In the genomic region with DNA sequence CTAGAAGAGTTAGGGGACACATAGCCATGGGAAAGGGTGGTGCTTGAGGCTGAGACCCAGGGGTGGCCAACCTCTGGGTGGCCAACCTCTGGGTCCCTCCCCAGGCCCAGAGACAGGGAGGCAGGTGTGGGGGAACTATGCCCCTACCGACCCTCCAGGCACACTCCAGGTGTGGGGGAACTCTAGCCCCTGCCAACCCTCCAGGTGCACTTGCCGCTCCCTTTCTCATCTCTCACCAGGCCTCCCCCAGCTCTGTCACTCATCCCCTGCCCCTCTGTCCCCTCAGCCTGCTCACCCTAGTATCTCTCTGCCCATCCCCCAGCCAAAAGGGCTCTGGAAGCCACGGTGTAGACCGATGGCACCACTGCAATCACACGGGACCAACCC, we compare ENCODE assay signal across 22 cellular contexts. TPM values are rescaled to one million over a fixed set of nuclear protein-coding genes. Genes with fewer than 3 reads are reported as not detected.
"Had no signal": no experiment of that assay in that cellular context is flagged by ENCODE, and none has a peak within 500 bp of the region (broad histone marks: within the 10 kb centered on the region; RNA-seq: fewer than 3 reads in every experiment).

No MANE protein-coding gene starts in this region.

- H3K4me3 ChIP-seq: body of pancreas, mucosa of descending colon, sigmoid colon, spleen, thyroid gland, uterus had no signal

- H3K4me3 Mint-ChIP-seq: activated CD4-positive, alpha-beta memory T cell treated with anti-CD3 and anti-CD28 coated beads, Interleukin-2, amount 10 ng/mL, durations not matched to agents 7 days and 5 days; activated naive CD8-positive, alpha-beta T cell treated with anti-CD3 and anti-CD28 coated beads for 36 hours; dendritic cell treated with granulocyte-macrophage colony-stimulating factor and Interleukin-4, amounts not matched to agents 40 ng/mL and 50 ng/mL, for 4 days; immature natural killer cell; nephron; WTC11 had no signal

- H3K9me3 Mint-ChIP-seq: activated CD4-positive, alpha-beta memory T cell treated with anti-CD3 and anti-CD28 coated beads, Interleukin-2, amount 10 ng/mL, durations not matched to agents 7 days and 5 days; activated naive CD8-positive, alpha-beta T cell treated with anti-CD3 and anti-CD28 coated beads for 36 hours; dendritic cell treated with granulocyte-macrophage colony-stimulating factor and Interleukin-4, amounts not matched to agents 40 ng/mL and 50 ng/mL, for 4 days; immature natural killer cell; nephron; WTC11 had no signal

- H3K36me3 Mint-ChIP-seq: activated naive CD8-positive, alpha-beta T cell treated with anti-CD3 and anti-CD28 coated beads for 36 hours; immature natural killer cell; WTC11 had no signal

- H3K27me3 Mint-ChIP-seq: activated CD4-positive, alpha-beta memory T cell treated with anti-CD3 and anti-CD28 coated beads, Interleukin-2, amount 10 ng/mL, durations not matched to agents 7 days and 5 days; dendritic cell treated with granulocyte-macrophage colony-stimulating factor and Interleukin-4, amounts not matched to agents 40 ng/mL and 50 ng/mL, for 4 days had no signal

- DNase-seq: activated CD4-positive, alpha-beta memory T cell treated with anti-CD3 and anti-CD28 coated beads, Interleukin-2, amount 10 ng/mL, durations not matched to agents 7 days and 5 days; activated CD4-positive, alpha-beta T cell treated with anti-CD3 and anti-CD28 coated beads for 4 hours; activated CD8-positive, alpha-beta memory T cell treated with anti-CD3 and anti-CD28 coated beads, Interleukin-2, amount 50 U/mL, for 4 hours; activated naive CD8-positive, alpha-beta T cell treated with anti-CD3 and anti-CD28 coated beads for 36 hours; amygdala; body of pancreas; effector memory CD4-positive, alpha-beta T cell; immature natural killer cell; sigmoid colon; thyroid gland; uterus had no signal

- FAIRE-seq: TTC549 had no signal

- H3K27ac Mint-ChIP-seq: activated CD4-positive, alpha-beta memory T cell treated with anti-CD3 and anti-CD28 coated beads, Interleukin-2, amount 10 ng/mL, durations not matched to agents 7 days and 5 days; activated naive CD8-positive, alpha-beta T cell treated with anti-CD3 and anti-CD28 coated beads for 36 hours; dendritic cell treated with granulocyte-macrophage colony-stimulating factor and Interleukin-4, amounts not matched to agents 40 ng/mL and 50 ng/mL, for 4 days; immature natural killer cell; nephron; WTC11 had no signal

- ATAC-seq: body of pancreas, WTC11 had no signal

- H3K4me1 Mint-ChIP-seq: activated CD4-positive, alpha-beta memory T cell treated with anti-CD3 and anti-CD28 coated beads, Interleukin-2, amount 10 ng/mL, durations not matched to agents 7 days and 5 days; activated naive CD8-positive, alpha-beta T cell treated with anti-CD3 and anti-CD28 coated beads for 36 hours; immature natural killer cell; nephron; WTC11 had no signal

RNA-seq across cellular contexts. Expression of gene VSTM2B, which starts 10.6 kb away (rescaled TPM):
- total RNA-seq: activated CD4-positive, alpha-beta memory T cell treated with anti-CD3 and anti-CD28 coated beads, Interleukin-2, amount 10 ng/mL, durations not matched to agents 7 days and 5 days; activated naive CD8-positive, alpha-beta T cell treated with anti-CD3 and anti-CD28 coated beads for 36 hours; body of pancreas; foreskin keratinocyte; lung microvascular endothelial cell; omental fat pad; pulmonary artery endothelial cell; spleen; T-helper 2 cell treated with Interferon-gamma antibody and Interleukin-4, amounts not matched to agents 100 ng/mL and 5 ng/mL, for 36 hours; thyroid gland; uterus had no signal
